In genomic region chr11:85853541-85853940, GRCh38 we compare ENCODE assay signal across 16 cellular contexts. TPM values are rescaled to one million over a fixed set of nuclear protein-coding genes. Genes with fewer than 3 reads are reported as not detected.
"Had no signal": no experiment of that assay in that cellular context is flagged by ENCODE, and none has a peak within 500 bp of the region (broad histone marks: within the 10 kb centered on the region; RNA-seq: fewer than 3 reads in every experiment).

No MANE protein-coding gene starts in this region.

RNA-seq across cellular contexts. Expression of gene CCDC83, which starts 1.6 kb away (rescaled TPM):
- total RNA-seq: frontal cortex, glomerular endothelial cell, heart left ventricle, left lobe of liver, lower leg skin, mammary epithelial cell, mucosa of descending colon, occipital lobe, right lobe of liver, skeletal muscle tissue, thoracic aorta, transverse colon, ureter had no signal
- polyA plus RNA-seq: esophagus, fibroblast of lung, heart left ventricle, mammary epithelial cell, stomach had no signal
